Comparison of ENCODE assay signal across 1 cellular context in the genomic region with DNA sequence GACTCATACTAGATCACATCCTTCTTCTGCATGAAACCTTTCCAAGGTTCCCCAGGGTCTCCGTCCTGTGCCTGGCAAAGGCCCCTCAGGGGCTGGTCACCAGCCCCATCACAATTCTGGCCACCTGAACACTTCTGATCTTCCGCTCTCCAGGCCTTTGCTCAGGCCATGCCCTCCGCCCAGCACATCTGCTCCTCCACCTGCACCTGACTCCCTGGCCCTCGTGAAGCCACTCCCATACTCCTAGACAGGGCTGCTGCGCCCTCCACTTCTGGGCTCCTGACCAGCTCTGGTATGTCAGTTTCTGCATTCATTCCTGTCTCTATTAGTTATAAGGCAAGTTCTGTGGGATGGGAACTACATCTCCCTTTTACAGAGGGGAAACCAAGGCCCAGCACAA.
TF ChIP-seq lines count a peak whose summit lies in the region.

No MANE protein-coding gene starts in this region.

TF ChIP-seq in WTC11, 78 proteins besides CTCF, POLR2A, EP300 and RAD21 (continued from another document):
- TF ChIP-seq, protein P1, sequence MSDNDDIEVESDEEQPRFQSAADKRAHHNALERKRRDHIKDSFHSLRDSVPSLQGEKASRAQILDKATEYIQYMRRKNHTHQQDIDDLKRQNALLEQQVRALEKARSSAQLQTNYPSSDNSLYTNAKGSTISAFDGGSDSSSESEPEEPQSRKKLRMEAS (CRISPR knock-in tag; IDR thresholded peaks at IDR 0.05): no peak
- TF ChIP-seq GABPB1 (CRISPR knock-in tag; IDR thresholded peaks at IDR 0.05) (no peak), ZNF416 (CRISPR knock-in tag; IDR thresholded peaks at IDR 0.05) (no peak), RELA (CRISPR knock-in tag; IDR thresholded peaks at IDR 0.05; ENCODE audit: borderline replicate concordance) (no peak), TP53 (CRISPR knock-in tag; IDR thresholded peaks at IDR 0.05) (no peak), ATF1 (CRISPR knock-in tag; IDR thresholded peaks at IDR 0.05) (no peak)
- TF ChIP-seq, protein P2, sequence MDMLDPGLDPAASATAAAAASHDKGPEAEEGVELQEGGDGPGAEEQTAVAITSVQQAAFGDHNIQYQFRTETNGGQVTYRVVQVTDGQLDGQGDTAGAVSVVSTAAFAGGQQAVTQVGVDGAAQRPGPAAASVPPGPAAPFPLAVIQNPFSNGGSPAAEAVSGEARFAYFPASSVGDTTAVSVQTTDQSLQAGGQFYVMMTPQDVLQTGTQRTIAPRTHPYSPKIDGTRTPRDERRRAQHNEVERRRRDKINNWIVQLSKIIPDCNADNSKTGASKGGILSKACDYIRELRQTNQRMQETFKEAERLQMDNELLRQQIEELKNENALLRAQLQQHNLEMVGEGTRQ (CRISPR knock-in tag; IDR thresholded peaks at IDR 0.05): no peak
